ENCODE assay signal across 9 cellular contexts in the genomic region with DNA sequence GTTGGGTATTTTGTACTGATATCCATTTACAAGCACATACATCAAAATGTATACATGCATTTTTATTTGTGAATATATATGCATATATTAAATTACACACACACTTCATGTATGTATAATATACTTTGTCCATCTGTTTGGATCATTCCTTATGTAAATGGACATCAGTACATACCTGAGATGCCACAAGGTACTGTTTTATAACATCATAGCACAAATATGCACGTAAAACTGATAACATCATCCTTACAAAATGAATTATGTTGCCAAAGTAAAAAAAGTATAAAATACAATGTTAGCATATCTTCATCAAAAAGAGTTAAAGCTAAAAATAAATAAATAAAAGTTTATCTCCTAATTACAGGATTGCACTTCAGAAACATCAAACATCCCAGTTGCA.
"Had no signal": no experiment of that assay in that cellular context is flagged by ENCODE, and none has a peak within 500 bp of the region (broad histone marks: within the 10 kb centered on the region; RNA-seq: fewer than 3 reads in every experiment).

No MANE protein-coding gene starts in this region.

- H3K9me3 ChIP-seq: HAP-1 had no signal

- H3K4me2 ChIP-seq: GM23338 had no signal

- H3K4me1 ChIP-seq: HAP-1 had no signal

- H3K27ac ChIP-seq: GM23248 had no signal

- H2AFZ ChIP-seq: GM23248, GM23338 had no signal

- DNase-seq: GM23248, GOT3, H7, H9, HCEC 1CT, HFFc6 had no signal

- ATAC-seq: GM23338, HCT116 had no signal

- H3K4me3 ChIP-seq: GM23248, GM23338, HAP-1 had no signal

- H3K9ac ChIP-seq: GM23248 had no signal

- H3K36me3 ChIP-seq: HAP-1 had no signal
